ENCODE assay signal across 14 cellular contexts in the genomic region with DNA sequence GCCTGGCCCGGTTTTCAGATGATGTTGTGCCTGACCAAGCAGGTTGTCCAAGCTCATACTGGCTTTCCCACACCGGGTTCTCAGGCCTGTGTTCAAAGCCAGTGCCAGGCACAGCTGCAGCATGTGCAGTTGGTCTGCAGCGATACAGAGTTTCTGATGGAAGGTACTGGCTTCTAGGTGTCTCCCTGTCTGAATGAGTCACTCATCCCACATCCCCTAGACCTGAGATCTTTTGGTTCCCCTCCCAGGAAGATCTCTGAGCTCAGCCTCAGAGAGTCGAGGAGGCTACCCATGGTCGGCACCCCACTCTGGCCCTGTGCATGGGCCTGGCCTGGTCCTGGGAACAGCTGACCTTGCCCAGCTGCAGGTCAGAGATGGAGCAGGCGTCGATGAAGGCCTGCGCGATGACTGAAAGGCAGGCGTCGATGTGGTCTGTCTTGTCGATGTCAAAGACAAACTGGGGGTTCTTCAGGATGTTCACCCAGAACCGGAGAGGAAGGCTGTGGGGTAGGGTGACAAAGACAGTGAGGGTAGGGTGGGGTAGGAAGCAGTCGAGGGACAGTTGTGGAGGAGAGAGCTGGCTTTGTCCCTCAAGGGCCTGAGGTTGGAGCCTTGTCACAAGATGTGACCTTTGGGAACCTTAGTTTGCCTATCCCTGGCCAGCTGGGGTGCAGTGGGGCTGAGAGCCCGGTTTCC. TPM values are rescaled to one million over a fixed set of nuclear protein-coding genes. Genes with fewer than 3 reads are reported as not detected.
DNase-seq lines count a peak whose midpoint lies in the region; ATAC-seq, FAIRE-seq and TF ChIP-seq lines count a peak whose summit lies in the region.
"Had no signal": no experiment of that assay in that cellular context is flagged by ENCODE, and none has a peak within 500 bp of the region (broad histone marks: within the 10 kb centered on the region; RNA-seq: fewer than 3 reads in every experiment).

No MANE protein-coding gene starts in this region.

- H2AFZ ChIP-seq in astrocyte (ENCODE audit: low read depth, low read length), result no peak overlapping the region

- FAIRE-seq in astrocyte (lab: Jason Lieb, UNC), result no peak

- intact Hi-C loops in heart left ventricle (cut with DNase I), result loop anchor here in 2 of 10 donors (10.0 kb wide), 1 partner anchor 53 kb away; no protein-coding TSS in a partner anchor
- intact Hi-C loops in left ventricle myocardium superior (cut with micrococcal nuclease), result no loop called here
- intact Hi-C loops in upper lobe of right lung (cut with DNase I), result no loop called here

- H3K36me3 ChIP-seq in heart left ventricle (peaks cover 0 to 87% (median 61%) of the 10 kb centered on the region in 9 donors), astrocyte (ENCODE audit: insufficient read depth, low read length) (no peaks in the 10 kb centered on the region), upper lobe of right lung (peaks cover 80% of the 10 kb centered on the region)

- H3K4me3 ChIP-seq in heart left ventricle, result no peak overlapping the region
- no peak overlapping the region for H3K4me3 ChIP-seq in astrocyte (ENCODE audit: insufficient read depth, low read depth, low read length)
- no peak overlapping the region for H3K4me3 ChIP-seq in upper lobe of right lung

- H3K27ac ChIP-seq in heart left ventricle, result peak overlapping the region in 9 of 12 donors; percentile 1 to 47 (median 21)
- H3K27ac ChIP-seq in astrocyte (ENCODE audit: low read depth, low read length), result peak overlapping the region; percentile 3
- H3K27ac ChIP-seq in upper lobe of right lung, result peak overlapping the region; percentile 55

- no peaks in the 10 kb centered on the region for H4K20me1 ChIP-seq in astrocyte (ENCODE audit: insufficient read depth, low read length)

- no peak for ATAC-seq in heart left ventricle
- ATAC-seq in left ventricle myocardium superior, result no peak
- ATAC-seq in upper lobe of right lung, result no peak
- ATAC-seq in GM21528 (IDR thresholded peaks at IDR 0.05; ENCODE audit: low FRiP score, unreplicated experiment), result no peak
- ATAC-seq in GM18907 (IDR thresholded peaks at IDR 0.05; ENCODE audit: unreplicated experiment), result no peak
- ATAC-seq in GM21447 (IDR thresholded peaks at IDR 0.05; ENCODE audit: unreplicated experiment), result no peak
- ATAC-seq: Panc1 had no signal

- peaks cover 20% of the 10 kb centered on the region for H3K36me3 Mint-ChIP-seq in astrocyte (ENCODE audit: low read depth, unreplicated experiment)

- 85 to 90% (median 85%) methylated on average over 15 of the region's 15 CpGs for WGBS in heart left ventricle, 4 donors

- peak overlapping the region; percentile 86 for H3K27ac Mint-ChIP-seq in astrocyte (ENCODE audit: unreplicated experiment)

- H3K9me3 Mint-ChIP-seq in astrocyte (ENCODE audit: unreplicated experiment), result no peaks in the 10 kb centered on the region

- H3K27me3 ChIP-seq in heart left ventricle (no peaks in the 10 kb centered on the region), astrocyte (ENCODE audit: insufficient read depth, low read length) (no peaks in the 10 kb centered on the region), upper lobe of right lung (no peaks in the 10 kb centered on the region)

- peak overlapping the region; percentile 42 for H3K4me2 ChIP-seq in astrocyte (ENCODE audit: low read length)

- peak overlapping the region; percentile 57 for H3K4me3 Mint-ChIP-seq in astrocyte (ENCODE audit: unreplicated experiment)

- peak overlapping the region; percentile 21 for H3K9ac ChIP-seq in astrocyte (ENCODE audit: low read length)

- H3K4me1 Mint-ChIP-seq in astrocyte (ENCODE audit: low read depth, unreplicated experiment), result peaks cover 41% of the 10 kb centered on the region

- no peak for TF ChIP-seq POLR2A in heart left ventricle (IDR thresholded peaks at IDR 0.05)

- H3K79me2 ChIP-seq in astrocyte (ENCODE audit: insufficient read depth, low read length), result no peaks in the 10 kb centered on the region

- DNase-seq in heart left ventricle (peak in 1 of 5 donors; percentile 35), left ventricle myocardium superior (no peak), astrocyte (ENCODE audit: low read depth) (peak; percentile 49), myocyte (ENCODE audit: low read depth) (peak; percentile 47), upper lobe of right lung (no peak)
- DNase-seq: activated CD4-positive, alpha-beta T cell treated with anti-CD3 and anti-CD28 coated beads for 1 hour; NCI-H1105 treated with DMSO at 0.1 percent for 48 hours; stimulated activated CD4-positive, alpha-beta T cell treated with anti-CD3 and anti-CD28 coated beads, Interleukin-2, amount 100 ng/mL, for 48 hours had no signal

- H3K4me1 ChIP-seq in heart left ventricle (peaks cover 12 to 98% (median 77%) of the 10 kb centered on the region in 12 donors), astrocyte (ENCODE audit: insufficient read depth, low read length) (peaks cover 40% of the 10 kb centered on the region), upper lobe of right lung (peaks cover 72% of the 10 kb centered on the region)

- TF ChIP-seq CTCF in heart left ventricle (IDR thresholded peaks at IDR 0.05), result no peak
- TF ChIP-seq CTCF in astrocyte (IDR thresholded peaks at IDR 0.05; ENCODE audit: insufficient read depth, low read depth, low read length), result no peak
- no peak for TF ChIP-seq CTCF in upper lobe of right lung (IDR thresholded peaks at IDR 0.05)

- H3K9me3 ChIP-seq in heart left ventricle (no peaks in the 10 kb centered on the region), astrocyte (ENCODE audit: insufficient read depth, low read depth, low read length) (no peaks in the 10 kb centered on the region), upper lobe of right lung (no peaks in the 10 kb centered on the region)

- H3K27me3 Mint-ChIP-seq in astrocyte (ENCODE audit: low read depth, unreplicated experiment), result no peaks in the 10 kb centered on the region

RNA-seq across cellular contexts. Expression of a gene that starts 15.2 kb away (rescaled TPM):
- total RNA-seq in heart left ventricle (not detected), left ventricle myocardium superior (not detected), astrocyte (not detected in 2 replicates), myocyte (not detected in 2 replicates), upper lobe of right lung (not detected)
- not detected for polyA plus RNA-seq in heart left ventricle
- polyA plus RNA-seq in myocyte (2012), result not detected
- total RNA-seq: mucosa of gallbladder, urinary bladder had no signal
- polyA plus RNA-seq: urinary bladder had no signal

RNA-seq across cellular contexts. Expression of a gene that starts 29.8 kb away (rescaled TPM):
- total RNA-seq in heart left ventricle (not detected), left ventricle myocardium superior (not detected), astrocyte (not detected in 2 replicates), myocyte (not detected in 2 replicates), upper lobe of right lung (not detected)
- polyA plus RNA-seq in heart left ventricle, result under 1 TPM in 1 of 2 donors, not detected in 1; 0.08 TPM
- not detected for polyA plus RNA-seq in myocyte (2012)
- total RNA-seq: mucosa of gallbladder, urinary bladder had no signal
- polyA plus RNA-seq: urinary bladder had no signal

RNA-seq across cellular contexts. Expression of a gene that starts 48.3 kb away (rescaled TPM):
- total RNA-seq in heart left ventricle (100 to 1,000 TPM in 2 of 9 donors, 10 to 100 TPM in 7; 40.8 to 218 (median 64.9) TPM), left ventricle myocardium superior (56.6 TPM), astrocyte (184 and 188 TPM in 2 replicates), myocyte (37.7 and 44.2 TPM in 2 replicates), upper lobe of right lung (284 TPM)
- polyA plus RNA-seq in heart left ventricle, result 10 to 100 TPM; 66.4 to 67.3 TPM
- 231 TPM for polyA plus RNA-seq in myocyte (2012)

Comparison
In these comparisons a context has a peak if more than half of its experiments do, and no peak if none do; other contexts are left out.
1. DNase-seq: peak in astrocyte (single experiment) and myocyte (single experiment); none in left ventricle myocardium superior (single experiment) and upper lobe of right lung (single experiment).
2. H3K27ac ChIP-seq: peak in every context shown above with its lines; median percentile 55 in upper lobe of right lung; 21 in heart left ventricle; 3 in astrocyte.